18 cellular contexts compared by ENCODE assay signal in the genomic region with DNA sequence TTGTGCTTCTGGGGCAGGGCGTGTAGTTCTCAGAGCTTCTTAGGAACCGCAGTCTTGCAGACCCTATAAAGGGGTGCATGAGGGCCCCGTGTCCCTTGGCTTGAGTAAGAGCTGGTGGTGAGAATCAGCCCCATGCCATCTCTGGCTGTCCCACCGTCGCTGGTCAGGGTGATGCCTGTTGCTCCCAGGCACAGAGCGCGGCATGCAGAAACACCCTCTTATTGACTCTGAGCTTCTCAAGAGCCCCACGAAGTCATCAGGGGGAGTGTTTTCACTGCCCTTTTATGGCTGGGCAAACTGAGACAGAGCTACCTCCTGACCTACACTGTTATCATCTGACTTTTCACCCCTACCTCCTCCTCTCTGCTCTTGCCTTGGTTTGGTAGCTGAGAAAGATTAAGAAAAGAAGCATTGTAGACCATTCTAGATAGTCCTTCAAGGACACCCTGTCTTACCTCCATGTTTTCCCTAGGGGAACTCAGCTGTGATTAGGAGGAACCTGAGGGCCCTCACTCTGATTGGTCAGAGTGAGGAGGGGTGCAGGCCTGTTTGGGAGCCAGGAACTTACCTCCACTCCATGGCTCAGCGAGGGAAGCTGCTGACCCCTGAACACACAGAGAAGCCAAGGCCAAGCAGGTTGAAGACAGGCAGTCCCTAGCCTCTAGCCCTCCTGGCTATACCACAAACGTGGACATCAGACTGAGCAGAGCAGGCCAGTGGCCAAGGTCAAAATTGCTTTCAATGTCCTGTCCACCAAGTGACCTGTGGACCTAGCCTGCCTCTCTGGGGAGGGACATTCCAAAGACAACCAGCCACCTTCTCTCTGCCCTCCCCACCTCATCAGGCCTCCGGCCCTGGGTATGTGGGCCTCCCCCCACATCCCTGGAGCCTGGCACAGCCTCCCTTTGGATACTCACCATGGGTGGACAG. TPM values are rescaled to one million over a fixed set of nuclear protein-coding genes. Genes with fewer than 3 reads are reported as not detected.
DNase-seq lines count a peak whose midpoint lies in the region; ATAC-seq and TF ChIP-seq lines count a peak whose summit lies in the region.
"Had no signal": no experiment of that assay in that cellular context is flagged by ENCODE, and none has a peak within 500 bp of the region (broad histone marks: within the 10 kb centered on the region; RNA-seq: fewer than 3 reads in every experiment).

No MANE protein-coding gene starts in this region.

- H3K4me3 Mint-ChIP-seq in chondrocyte (ENCODE audit: unreplicated experiment), result no peak overlapping the region
- H3K4me3 Mint-ChIP-seq: activated CD4-positive, alpha-beta T cell treated with anti-CD3 and anti-CD28 coated beads, Interleukin-2, amount 10 ng/mL, durations not matched to agents 7 days and 5 days; activated T-helper 17 cell treated with anti-CD3 and anti-CD28 coated beads, Interleukin-2, amount 50 U/mL, for 72 hours; CD4-positive, CD25-positive, alpha-beta regulatory T cell had no signal

- no peaks in the 10 kb centered on the region for H3K9me3 Mint-ChIP-seq in chondrocyte (ENCODE audit: low read depth)
- H3K9me3 Mint-ChIP-seq: activated CD4-positive, alpha-beta T cell treated with anti-CD3 and anti-CD28 coated beads, Interleukin-2, amount 10 ng/mL, durations not matched to agents 7 days and 5 days; activated T-helper 17 cell treated with anti-CD3 and anti-CD28 coated beads, Interleukin-2, amount 50 U/mL, for 72 hours; CD4-positive, CD25-positive, alpha-beta regulatory T cell had no signal

- H3K4me1 ChIP-seq in lower lobe of right lung, result peaks cover 54% of the 10 kb centered on the region
- peaks cover 21 to 57% (median 33%) of the 10 kb centered on the region in 6 donors for H3K4me1 ChIP-seq in spleen
- H3K4me1 ChIP-seq: breast epithelium, foreskin keratinocyte had no signal

- no peaks in the 10 kb centered on the region for H3K36me3 Mint-ChIP-seq in chondrocyte (ENCODE audit: low read depth)
- H3K36me3 Mint-ChIP-seq: CD4-positive, CD25-positive, alpha-beta regulatory T cell had no signal

- TF ChIP-seq POLR2A in spleen (IDR thresholded peaks at IDR 0.05), result no peak

- H3K4me3 ChIP-seq in lower lobe of right lung (no peak overlapping the region), spleen (no peak overlapping the region)
- H3K4me3 ChIP-seq: breast epithelium, GM23248 had no signal

- no peak overlapping the region for H3K27ac Mint-ChIP-seq in chondrocyte (ENCODE audit: unreplicated experiment)
- H3K27ac Mint-ChIP-seq: activated CD4-positive, alpha-beta T cell treated with anti-CD3 and anti-CD28 coated beads, Interleukin-2, amount 10 ng/mL, durations not matched to agents 7 days and 5 days; activated T-helper 17 cell treated with anti-CD3 and anti-CD28 coated beads, Interleukin-2, amount 50 U/mL, for 72 hours; CD4-positive, CD25-positive, alpha-beta regulatory T cell had no signal

- H3K27me3 ChIP-seq in lower lobe of right lung (ENCODE audit: low read depth), result no peaks in the 10 kb centered on the region
- H3K27me3 ChIP-seq in spleen (replicated peaks in 1 of 7), result peaks cover 0 to 70% (median 9%) of the 10 kb centered on the region in 7 donors
- H3K27me3 ChIP-seq: breast epithelium had no signal

- 75 to 90% (median 82%) methylated on average over 10 to 11 of the region's 11 CpGs for WGBS in spleen, 5 donors

- no peaks in the 10 kb centered on the region for H3K9me3 ChIP-seq in lower lobe of right lung
- H3K9me3 ChIP-seq in spleen, result no peaks in the 10 kb centered on the region
- H3K9me3 ChIP-seq: breast epithelium had no signal

- DNase-seq in NCI-H226 (peak; percentile 67), chondrocyte (ENCODE audit: low spot score) (peak; percentile 50), lower lobe of right lung (peak; percentile 38), spleen (peak; percentile 58), DMS 273 (lab: John Stamatoyannopoulos, UW; ENCODE audit: unreplicated experiment) (no peak), HEK293T (ENCODE audit: extremely low spot score) (no peak), NCI-H82 (lab: John Stamatoyannopoulos, UW) (no peak)
- no peak for DNase-seq in activated naive CD4-positive, alpha-beta T cell (lab: John Stamatoyannopoulos, UW)
- DNase-seq: activated CD4-positive, alpha-beta T cell treated with anti-CD3 and anti-CD28 coated beads, Interleukin-2, amount 10 ng/mL, durations not matched to agents 7 days and 5 days; CD4-positive, CD25-positive, alpha-beta regulatory T cell; foreskin keratinocyte; GDM1; GM23248; NCI-H187; SIG-M5 had no signal

- intact Hi-C loops in lower lobe of right lung (cut with DNase I) (no loop called here), spleen (cut with DNase I; ENCODE audit: low total_unique reads) (no loop called here)

- POLR2A ChIA-PET in HEK293T (lab: Yijun Ruan, JAX), result interaction anchor here (0.9 kb wide), 1 partner anchor 11 kb away, joined by 3 read pairs; no protein-coding TSS in a partner anchor

- no peak for ATAC-seq in lower lobe of right lung
- ATAC-seq: activated T-helper 17 cell treated with anti-CD3 and anti-CD28 coated beads, Interleukin-2, amount 50 U/mL, for 72 hours; foreskin keratinocyte had no signal

- CTCF ChIA-PET in HEK293T (lab: Yijun Ruan, JAX), result interaction anchor here (1.4 kb wide), 1 partner anchor 40 kb away, joined by 5 read pairs; no protein-coding TSS in a partner anchor

- no peaks in the 10 kb centered on the region for H3K36me3 ChIP-seq in lower lobe of right lung
- H3K36me3 ChIP-seq in spleen, result no peaks in the 10 kb centered on the region
- H3K36me3 ChIP-seq: breast epithelium had no signal

- H3K27ac ChIP-seq in lower lobe of right lung (no peak overlapping the region), spleen (peak overlapping the region in 6 of 8 donors; percentile 41 to 60 (median 56))
- H3K27ac ChIP-seq: breast epithelium, foreskin keratinocyte, GM23248 had no signal

- TF ChIP-seq CTCF in chondrocyte (IDR thresholded peaks at IDR 0.05) (no peak), lower lobe of right lung (IDR thresholded peaks at IDR 0.05) (no peak), spleen (IDR thresholded peaks at IDR 0.05 in 8 of 11, conservative IDR thresholded peaks at IDR 0.05 in 3 of 11) (no peak)

- no peaks in the 10 kb centered on the region for H3K27me3 Mint-ChIP-seq in chondrocyte (ENCODE audit: low read depth)
- H3K27me3 Mint-ChIP-seq: CD4-positive, CD25-positive, alpha-beta regulatory T cell had no signal

- peaks cover 37% of the 10 kb centered on the region for H3K4me1 Mint-ChIP-seq in chondrocyte (ENCODE audit: low read depth)
- H3K4me1 Mint-ChIP-seq: activated CD4-positive, alpha-beta T cell treated with anti-CD3 and anti-CD28 coated beads, Interleukin-2, amount 10 ng/mL, durations not matched to agents 7 days and 5 days; activated T-helper 17 cell treated with anti-CD3 and anti-CD28 coated beads, Interleukin-2, amount 50 U/mL, for 72 hours; CD4-positive, CD25-positive, alpha-beta regulatory T cell had no signal

TF ChIP-seq in HEK293T, 16 proteins besides CTCF, POLR2A, EP300 and RAD21:
- TF ChIP-seq SUZ12 (IDR thresholded peaks at IDR 0.05), result no peak
- no peak for TF ChIP-seq CTBP1 (IDR thresholded peaks at IDR 0.05; ENCODE audit: borderline replicate concordance)
- no peak for TF ChIP-seq ARNT (IDR thresholded peaks at IDR 0.05)
- no peak for TF ChIP-seq ZNF384 (IDR thresholded peaks at IDR 0.05)
- TF ChIP-seq, protein P1, sequence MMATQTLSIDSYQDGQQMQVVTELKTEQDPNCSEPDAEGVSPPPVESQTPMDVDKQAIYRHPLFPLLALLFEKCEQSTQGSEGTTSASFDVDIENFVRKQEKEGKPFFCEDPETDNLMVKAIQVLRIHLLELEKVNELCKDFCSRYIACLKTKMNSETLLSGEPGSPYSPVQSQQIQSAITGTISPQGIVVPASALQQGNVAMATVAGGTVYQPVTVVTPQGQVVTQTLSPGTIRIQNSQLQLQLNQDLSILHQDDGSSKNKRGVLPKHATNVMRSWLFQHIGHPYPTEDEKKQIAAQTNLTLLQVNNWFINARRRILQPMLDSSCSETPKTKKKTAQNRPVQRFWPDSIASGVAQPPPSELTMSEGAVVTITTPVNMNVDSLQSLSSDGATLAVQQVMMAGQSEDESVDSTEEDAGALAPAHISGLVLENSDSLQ (IDR thresholded peaks at IDR 0.05), result no peak
- TF ChIP-seq FOXA1 (IDR thresholded peaks at IDR 0.05), result no peak
- TF ChIP-seq ELF4 (IDR thresholded peaks at IDR 0.05), result no peak
- TF ChIP-seq FOXK2 (IDR thresholded peaks at IDR 0.05), result no peak
- TF ChIP-seq SP1 (IDR thresholded peaks at IDR 0.05), result no peak
- TF ChIP-seq HDGF (IDR thresholded peaks at IDR 0.05; ENCODE audit: borderline replicate concordance), result no peak

RNA-seq across cellular contexts. Expression of a gene that starts 17.6 kb away (rescaled TPM):
- 36.4 to 61.1 TPM (median 57.9 TPM) in 3 replicates for total RNA-seq in chondrocyte
- 22.2 TPM for total RNA-seq in lower lobe of right lung
- total RNA-seq in spleen, result 10 to 100 TPM in 5 of 7 donors, 1 to 10 TPM in 2; 6.8 to 21.1 (median 15.4) TPM
- polyA plus RNA-seq in spleen, result 1 to 10 TPM in 2 of 3 donors, under 1 TPM in 1; 0.74 to 3.2 (median 1.7) TPM
- total RNA-seq: activated CD4-positive, alpha-beta T cell treated with anti-CD3 and anti-CD28 coated beads, Interleukin-2, amount 10 ng/mL, durations not matched to agents 7 days and 5 days; T-helper 1 cell treated with Interleukin-12 subunit alpha and Interleukin-12 subunit beta and Interleukin-4 antibody, amounts not matched to agents 30 ng/mL and 1 ng/mL, for 36 hours had no signal
- polyA plus RNA-seq: CD4-positive, CD25-positive, alpha-beta regulatory T cell had no signal

Comparison
In these comparisons a context has a peak if more than half of its experiments do, and no peak if none do; other contexts are left out.
1. DNase-seq: peak in NCI-H226 (single experiment), chondrocyte (single experiment), lower lobe of right lung (single experiment) and spleen (single experiment); none in DMS 273 (single experiment), activated naive CD4-positive, alpha-beta T cell (0 of 4), HEK293T (single experiment) and NCI-H82 (single experiment).